8 cellular contexts compared by ENCODE assay signal in the genomic region with DNA sequence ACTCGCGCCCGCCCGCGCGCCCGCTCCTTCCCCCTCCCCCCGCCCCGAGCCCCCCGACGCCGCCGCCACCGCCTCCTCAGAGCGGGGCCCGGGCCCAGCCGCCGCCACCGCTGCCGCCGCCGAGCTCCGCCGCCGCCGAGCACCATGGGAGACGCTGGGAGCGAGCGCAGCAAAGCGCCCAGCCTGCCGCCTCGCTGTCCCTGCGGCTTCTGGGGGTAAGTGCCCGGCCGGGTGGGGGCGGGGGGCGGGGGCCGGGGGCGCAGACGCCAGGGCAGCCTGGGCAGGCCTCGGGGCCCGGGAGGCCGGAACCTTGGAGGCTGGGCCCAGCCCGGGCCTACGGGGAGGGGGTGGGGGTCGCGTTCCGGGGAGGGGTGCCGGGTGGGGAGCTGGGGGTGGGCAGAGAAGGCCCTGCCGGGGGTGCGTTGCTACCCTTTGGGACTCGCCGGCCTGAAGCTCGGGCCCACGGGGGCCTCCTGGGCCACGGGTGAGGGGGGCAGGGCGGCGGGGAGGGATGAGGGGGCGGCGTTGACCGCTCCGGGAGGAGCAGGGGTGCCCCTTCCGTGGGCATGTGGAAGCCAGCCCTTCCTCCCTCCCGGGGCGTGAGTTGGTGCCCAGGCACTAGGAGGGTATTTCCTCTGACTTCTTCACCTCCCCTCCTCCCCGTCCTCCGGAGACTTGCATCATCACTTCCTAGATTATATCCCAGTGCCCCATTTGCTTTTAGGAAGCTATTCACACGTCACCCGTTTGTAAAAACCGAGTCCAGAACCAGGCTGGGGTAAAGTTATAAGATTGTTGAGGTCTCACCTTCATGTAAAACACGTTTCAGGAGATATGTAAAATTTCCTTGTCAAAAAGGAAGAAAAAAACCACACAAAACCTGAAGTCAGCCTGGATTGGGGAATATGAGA. TPM values are rescaled to one million over a fixed set of nuclear protein-coding genes. Genes with fewer than 3 reads are reported as not detected.
DNase-seq lines count a peak whose midpoint lies in the region; ATAC-seq lines count a peak whose summit lies in the region.

No MANE protein-coding gene starts in this region.

- H3K27me3 ChIP-seq in mononuclear cell (ENCODE audit: insufficient read depth, low read length): no peaks in the 10 kb centered on the region

- peak; percentile 4 for DNase-seq in activated CD4-positive, CD25-positive, alpha-beta regulatory T cell treated with anti-CD3 and anti-CD28 coated beads, Interleukin-2, amount 50 U/mL, for 16 hours (ENCODE audit: low read depth, low spot score)
- no peak for DNase-seq in activated CD4-positive, CD25-positive, alpha-beta regulatory T cell (lab: John Stamatoyannopoulos, UW)
- peak; percentile 60 for DNase-seq in NCI-H748 (lab: John Stamatoyannopoulos, UW; ENCODE audit: unreplicated experiment)
- peak; percentile 70 for DNase-seq in activated CD8-positive, alpha-beta memory T cell treated with anti-CD3 and anti-CD28 coated beads, Interleukin-2, amount 50 U/mL, for 48 hours
- no peak for DNase-seq in epithelial cell of prostate (ENCODE audit: low read depth, low spot score)
- peak; percentile 6 to 27 for DNase-seq in stimulated activated CD8-positive, alpha-beta memory T cell treated with anti-CD3 and anti-CD28 coated beads, Interleukin-4, amount 100 ng/mL, for 4 hours (ENCODE audit: low read depth in 2 of 2, low spot score in 1 of 2)

- ATAC-seq in HG03469 (IDR thresholded peaks at IDR 0.05; ENCODE audit: unreplicated experiment): no peak

- peak overlapping the region; percentile 89 for H3K27ac ChIP-seq in epithelial cell of prostate

- H3K4me1 ChIP-seq in mononuclear cell (ENCODE audit: insufficient read depth, low read length): peaks cover 42% of the 10 kb centered on the region

- peak overlapping the region; percentile 91 for H3K4me3 ChIP-seq in mononuclear cell (ENCODE audit: low read length)

- no peaks in the 10 kb centered on the region for H3K9me3 ChIP-seq in mononuclear cell (ENCODE audit: low read depth, low read length)

RNA-seq across cellular contexts. Expression of a gene that starts 0.5 kb away (rescaled TPM):
- total RNA-seq in mononuclear cell: 25.6 TPM

Comparison
In these comparisons a context has a peak if more than half of its experiments do, and no peak if none do; other contexts are left out.
1. DNase-seq: peak in activated CD4-positive, CD25-positive, alpha-beta regulatory T cell treated with anti-CD3 and anti-CD28 coated beads, Interleukin-2, amount 50 U/mL, for 16 hours (single experiment), NCI-H748 (single experiment), activated CD8-positive, alpha-beta memory T cell treated with anti-CD3 and anti-CD28 coated beads, Interleukin-2, amount 50 U/mL, for 48 hours (single experiment) and stimulated activated CD8-positive, alpha-beta memory T cell treated with anti-CD3 and anti-CD28 coated beads, Interleukin-4, amount 100 ng/mL, for 4 hours (2 of 2); none in activated CD4-positive, CD25-positive, alpha-beta regulatory T cell (0 of 4) and epithelial cell of prostate (single experiment).